Comparison of ENCODE assay signal across 1 cellular context in the genomic region with DNA sequence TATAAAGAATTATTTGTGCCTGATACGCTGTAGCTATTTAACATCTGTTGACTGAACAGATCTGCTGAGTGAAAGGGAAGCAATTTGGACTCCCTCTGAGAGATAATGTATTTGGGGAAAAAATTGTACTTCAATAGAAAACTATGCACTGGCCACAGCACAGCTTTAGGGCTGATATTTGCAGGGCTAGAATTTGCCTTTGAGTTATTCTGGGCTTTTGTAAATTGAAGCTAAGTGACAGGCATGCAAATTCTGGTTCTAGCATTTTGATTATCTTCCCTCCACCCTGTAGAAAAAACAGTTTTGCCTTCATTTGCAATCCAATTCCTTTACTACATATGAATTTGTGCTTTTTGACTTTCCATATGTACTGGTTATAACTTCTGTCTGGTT.
TF ChIP-seq lines count a peak whose summit lies in the region.

No MANE protein-coding gene starts in this region.

TF ChIP-seq in HepG2, 621 proteins besides CTCF, POLR2A, EP300 and RAD21:
- TF ChIP-seq REST (IDR thresholded peaks at IDR 0.05; ENCODE audit: borderline replicate concordance in 1 of 2, low read depth in 1 of 2, low read length in 2 of 2) (no peak), FOSL1 (CRISPR knock-in tag; IDR thresholded peaks at IDR 0.05; ENCODE audit: borderline replicate concordance) (no peak)
TF ChIP-seq in HepG2: peak in this region for 0.
